ENCODE assay signal across 25 cellular contexts in the genomic region with DNA sequence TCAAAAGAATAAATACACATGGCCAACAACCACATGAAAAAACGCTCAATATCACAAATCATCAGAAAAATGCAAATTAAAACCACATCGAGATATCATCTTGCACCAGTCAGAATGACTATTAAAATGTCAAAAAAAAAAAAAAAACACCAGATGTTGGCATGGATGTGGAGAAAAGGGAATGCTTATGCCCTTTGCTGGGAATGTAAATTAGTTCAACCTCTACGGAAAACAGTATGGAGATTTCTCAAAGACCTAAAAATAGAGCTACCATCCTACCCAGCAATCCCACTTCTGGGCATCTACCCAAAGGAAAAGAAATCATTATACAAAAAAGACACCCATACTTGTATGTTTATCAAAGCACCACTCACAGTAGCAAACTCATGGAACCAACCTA.
"Had no signal": no experiment of that assay in that cellular context is flagged by ENCODE, and none has a peak within 500 bp of the region (broad histone marks: within the 10 kb centered on the region; RNA-seq: fewer than 3 reads in every experiment).

No MANE protein-coding gene starts in this region.

- H2AFZ ChIP-seq: neural progenitor cell, parathyroid adenoma had no signal

- H3K4me2 ChIP-seq: neural progenitor cell had no signal

- H3K79me2 ChIP-seq: parathyroid adenoma had no signal

- H3K27me3 ChIP-seq: sigmoid colon, vagina had no signal

- H3K4me3 ChIP-seq: esophagus muscularis mucosa, heart left ventricle, neural progenitor cell, psoas muscle, sigmoid colon, thoracic aorta, vagina had no signal

- H3K4me1 ChIP-seq: esophagus muscularis mucosa, heart left ventricle, neural progenitor cell, parathyroid adenoma, psoas muscle, sigmoid colon, vagina had no signal

- H3K27ac ChIP-seq: esophagus muscularis mucosa, heart left ventricle, neural progenitor cell, parathyroid adenoma, psoas muscle, sigmoid colon, thoracic aorta, vagina had no signal

- H3K9ac ChIP-seq: neural progenitor cell, parathyroid adenoma had no signal

- H3K9me3 ChIP-seq: esophagus muscularis mucosa, psoas muscle, sigmoid colon, thoracic aorta, vagina had no signal

- H3K36me3 ChIP-seq: esophagus muscularis mucosa, heart left ventricle, neural progenitor cell, sigmoid colon, thoracic aorta, vagina had no signal

- DNase-seq: activated CD4-positive, alpha-beta T cell treated with anti-CD3 and anti-CD28 coated beads for 36 hours; activated CD4-positive, CD25-positive, alpha-beta regulatory T cell; activated CD8-positive, alpha-beta memory T cell treated with anti-CD3 and anti-CD28 coated beads, Interleukin-2, amount 10 ng/mL, durations not matched to agents 7 days and 5 days; activated CD8-positive, alpha-beta T cell treated with anti-CD3 and anti-CD28 coated beads, Interleukin-2, amount 10 ng/mL, durations not matched to agents 7 days and 5 days; activated naive CD8-positive, alpha-beta T cell treated with anti-CD3 and anti-CD28 coated beads, Interleukin-2, amount 50 U/mL, for 24 hours; activated T-cell treated with anti-CD3 and anti-CD28 coated beads, Interleukin-2, amount 50 U/mL, for 48 hours; amygdala; caudate nucleus; endodermal cell; heart left ventricle; hypothalamus; immature natural killer cell; kidney; left colon; natural killer cell; occipital lobe; psoas muscle; sigmoid colon; small intestine; stimulated activated CD4-positive, alpha-beta T cell treated with anti-CD3 and anti-CD28 coated beads, Interleukin-4, amount 100 ng/mL, for 24 hours had no signal
